20 cellular contexts compared by ENCODE assay signal in the genomic region with DNA sequence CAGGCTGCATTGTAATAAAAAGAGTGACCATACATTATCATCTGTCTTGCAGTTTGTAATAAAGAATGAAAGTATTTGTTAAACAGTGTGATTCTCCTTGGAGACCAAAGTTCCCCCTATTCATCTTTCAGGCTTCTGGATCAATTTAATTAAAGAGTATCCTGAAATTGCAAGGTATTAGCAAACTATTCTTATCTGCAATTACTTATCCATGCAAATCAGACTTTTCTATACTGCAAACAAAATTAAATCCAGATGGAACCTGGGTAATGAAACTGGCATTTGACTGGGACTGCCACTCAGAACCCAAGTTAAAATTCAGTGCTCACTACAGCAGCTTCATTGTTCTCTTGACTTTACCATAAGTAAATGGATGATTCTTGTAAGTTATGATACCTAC. TPM values are rescaled to one million over a fixed set of nuclear protein-coding genes. Genes with fewer than 3 reads are reported as not detected.
DNase-seq lines count a peak whose midpoint lies in the region; ATAC-seq and TF ChIP-seq lines count a peak whose summit lies in the region.
"Had no signal": no experiment of that assay in that cellular context is flagged by ENCODE, and none has a peak within 500 bp of the region (broad histone marks: within the 10 kb centered on the region; RNA-seq: fewer than 3 reads in every experiment).

No MANE protein-coding gene starts in this region.

- no peak for TF ChIP-seq CTCF in colonic mucosa (IDR thresholded peaks at IDR 0.05)
- TF ChIP-seq CTCF in left ventricle myocardium inferior (IDR thresholded peaks at IDR 0.05; ENCODE audit: borderline replicate concordance), result no peak

- POLR2A ChIA-PET in CD4-positive, alpha-beta memory T cell (lab: Charles Lee; ENCODE audit: partially characterized antibody), result interaction anchor here (1.1 to 1.6 kb wide), 3 partner anchors 11 to 51 kb away, joined by 3 to 7 read pairs (median 3); partner anchors contain the start of gene JAK1

- peak overlapping the region in 6 of 8 donors; percentile 47 to 67 (median 56) for H3K4me3 Mint-ChIP-seq in CD4-positive, alpha-beta memory T cell
- no peak overlapping the region for H3K4me3 Mint-ChIP-seq in natural killer cell treated with Interleukin-12 subunit alpha and Interleukin-12 subunit beta and Interleukin-15 and Interleukin-18, amount 100 ng/mL, for 72 hours
- H3K4me3 Mint-ChIP-seq: CD14-positive monocyte had no signal

- DNase-seq in CD4-positive, alpha-beta memory T cell, result no peak
- DNase-seq in NCI-H1048 (lab: John Stamatoyannopoulos, UW) (peak; percentile 62), colonic mucosa (no peak), left ventricle myocardium inferior (no peak)
- DNase-seq in natural killer cell treated with Interleukin-12 subunit alpha and Interleukin-12 subunit beta and Interleukin-15 and Interleukin-18, amount 100 ng/mL, for 72 hours (ENCODE audit: low spot score), result no peak
- no peak for DNase-seq in activated CD4-positive, alpha-beta T cell treated with anti-CD3 and anti-CD28 coated beads for 1 hour
- DNase-seq: AML-193, GOT3, KBM-7, MV-4-11, NCI-H1436, NCI-H2029, NCI-H2171, Peyer's patch, T-helper 1 cell had no signal

- no peaks in the 10 kb centered on the region for H3K36me3 ChIP-seq in CD4-positive, alpha-beta memory T cell (ENCODE audit: insufficient read depth, low read length)
- no peaks in the 10 kb centered on the region for H3K36me3 ChIP-seq in colonic mucosa
- peaks cover 3% of the 10 kb centered on the region for H3K36me3 ChIP-seq in left ventricle myocardium inferior
- H3K36me3 ChIP-seq: Peyer's patch, SJSA1 had no signal

- no peak overlapping the region for H3K4me3 ChIP-seq in CD4-positive, alpha-beta memory T cell (ENCODE audit: low read length in 2 of 2)
- no peak overlapping the region for H3K4me3 ChIP-seq in colonic mucosa
- H3K4me3 ChIP-seq in left ventricle myocardium inferior, result no peak overlapping the region
- H3K4me3 ChIP-seq: Peyer's patch, SJSA1 had no signal

- CTCF ChIA-PET in CD4-positive, alpha-beta memory T cell (lab: Charles Lee; ENCODE audit: partially characterized antibody), result no interaction called here

- peak overlapping the region in 3 of 7 donors; percentile 17 to 78 (median 43) for H3K27ac Mint-ChIP-seq in CD4-positive, alpha-beta memory T cell
- peak overlapping the region; percentile 13 to 52 for H3K27ac Mint-ChIP-seq in natural killer cell treated with Interleukin-12 subunit alpha and Interleukin-12 subunit beta and Interleukin-15 and Interleukin-18, amount 100 ng/mL, for 72 hours
- H3K27ac Mint-ChIP-seq: CD14-positive monocyte had no signal

- intact Hi-C loops in CD4-positive, alpha-beta memory T cell (cut with micrococcal nuclease), result no loop called here
- intact Hi-C loops in colonic mucosa (cut with DNase I), result no loop called here
- intact Hi-C loops in left ventricle myocardium inferior (cut with micrococcal nuclease), result no loop called here

- no peak overlapping the region for H3K27ac ChIP-seq in CD4-positive, alpha-beta memory T cell (ENCODE audit: low read depth, low read length)
- H3K27ac ChIP-seq in colonic mucosa (no peak overlapping the region), left ventricle myocardium inferior (replicated peaks) (no peak overlapping the region)
- H3K27ac ChIP-seq: Peyer's patch, SJSA1 had no signal

- H3K9me3 Mint-ChIP-seq in CD4-positive, alpha-beta memory T cell, result peaks cover 0 to 6% (median under 1%) of the 10 kb centered on the region in 8 donors
- H3K9me3 Mint-ChIP-seq in natural killer cell treated with Interleukin-12 subunit alpha and Interleukin-12 subunit beta and Interleukin-15 and Interleukin-18, amount 100 ng/mL, for 72 hours, result peaks cover 3% of the 10 kb centered on the region

- H3K27me3 ChIP-seq in CD4-positive, alpha-beta memory T cell (ENCODE audit: insufficient read depth, low read length), result no peaks in the 10 kb centered on the region
- H3K27me3 ChIP-seq in colonic mucosa, result no peaks in the 10 kb centered on the region
- H3K27me3 ChIP-seq in left ventricle myocardium inferior (ENCODE audit: low read depth), result no peaks in the 10 kb centered on the region
- H3K27me3 ChIP-seq: Peyer's patch, SJSA1 had no signal

- no peaks in the 10 kb centered on the region for H3K9me3 ChIP-seq in CD4-positive, alpha-beta memory T cell (ENCODE audit: control insufficient read depth in 1 of 2, low read length in 2 of 2)
- H3K9me3 ChIP-seq in colonic mucosa, result no peaks in the 10 kb centered on the region
- H3K9me3 ChIP-seq in left ventricle myocardium inferior (replicated peaks), result no peaks in the 10 kb centered on the region
- H3K9me3 ChIP-seq: Peyer's patch, SJSA1 had no signal

- no peak for ATAC-seq in SK-N-SH treated with all-trans-retinoic acid at 6 μM for 48 hours
- ATAC-seq in natural killer cell treated with Interleukin-12 subunit alpha and Interleukin-12 subunit beta and Interleukin-15 and Interleukin-18, amount 100 ng/mL, for 72 hours, result no peak
- ATAC-seq: HCT116, HepG2 had no signal

- H3K4me1 ChIP-seq in CD4-positive, alpha-beta memory T cell (ENCODE audit: insufficient read depth, low read length), result peaks cover 71% of the 10 kb centered on the region
- H3K4me1 ChIP-seq in colonic mucosa (peaks cover 6% of the 10 kb centered on the region), left ventricle myocardium inferior (peaks cover 72% of the 10 kb centered on the region)

- H3K4me1 Mint-ChIP-seq in CD4-positive, alpha-beta memory T cell, result peaks cover 77 to 94% (median 85%) of the 10 kb centered on the region in 4 donors
- peaks cover 85 to 89% of the 10 kb centered on the region in 2 donors for H3K4me1 Mint-ChIP-seq in natural killer cell treated with Interleukin-12 subunit alpha and Interleukin-12 subunit beta and Interleukin-15 and Interleukin-18, amount 100 ng/mL, for 72 hours (ENCODE audit: low read depth in 2 of 2)

- H3K36me3 Mint-ChIP-seq in CD4-positive, alpha-beta memory T cell, result peaks cover 32 to 38% of the 10 kb centered on the region in 2 donors
- peaks cover 12% of the 10 kb centered on the region for H3K36me3 Mint-ChIP-seq in natural killer cell treated with Interleukin-12 subunit alpha and Interleukin-12 subunit beta and Interleukin-15 and Interleukin-18, amount 100 ng/mL, for 72 hours

- no peaks in the 10 kb centered on the region for H3K27me3 Mint-ChIP-seq in CD4-positive, alpha-beta memory T cell
- no peaks in the 10 kb centered on the region for H3K27me3 Mint-ChIP-seq in natural killer cell treated with Interleukin-12 subunit alpha and Interleukin-12 subunit beta and Interleukin-15 and Interleukin-18, amount 100 ng/mL, for 72 hours

- H3K9ac ChIP-seq in colonic mucosa (ENCODE audit: low read depth in 2 of 2, low read length in 2 of 2), result no peak overlapping the region

TF ChIP-seq in SK-N-SH treated with all-trans-retinoic acid at 6 μM for 48 hours, 23 proteins besides CTCF, POLR2A, EP300 and RAD21 (continues in another document):
- TF ChIP-seq SNAI2 (CRISPR knock-in tag; IDR thresholded peaks at IDR 0.05) (no peak), PPARA (CRISPR knock-in tag; IDR thresholded peaks at IDR 0.05; ENCODE audit: borderline replicate concordance) (no peak), TCF4 (CRISPR knock-in tag; IDR thresholded peaks at IDR 0.05; ENCODE audit: borderline replicate concordance) (peak; percentile 77; the same call in 1 of the 2 replicates), ZNF70 (CRISPR knock-in tag; IDR thresholded peaks at IDR 0.05) (no peak), ISL1 (CRISPR knock-in tag; IDR thresholded peaks at IDR 0.05) (peak; percentile 54; the same call in 1 of the 2 replicates), RARB (CRISPR knock-in tag; IDR thresholded peaks at IDR 0.05) (no peak), ZFP3 (CRISPR knock-in tag; IDR thresholded peaks at IDR 0.05) (no peak), GLIS3 (CRISPR knock-in tag; IDR thresholded peaks at IDR 0.05) (no peak), TOX (CRISPR knock-in tag; IDR thresholded peaks at IDR 0.05; ENCODE audit: borderline replicate concordance) (no peak)
- TF ChIP-seq, protein P1, sequence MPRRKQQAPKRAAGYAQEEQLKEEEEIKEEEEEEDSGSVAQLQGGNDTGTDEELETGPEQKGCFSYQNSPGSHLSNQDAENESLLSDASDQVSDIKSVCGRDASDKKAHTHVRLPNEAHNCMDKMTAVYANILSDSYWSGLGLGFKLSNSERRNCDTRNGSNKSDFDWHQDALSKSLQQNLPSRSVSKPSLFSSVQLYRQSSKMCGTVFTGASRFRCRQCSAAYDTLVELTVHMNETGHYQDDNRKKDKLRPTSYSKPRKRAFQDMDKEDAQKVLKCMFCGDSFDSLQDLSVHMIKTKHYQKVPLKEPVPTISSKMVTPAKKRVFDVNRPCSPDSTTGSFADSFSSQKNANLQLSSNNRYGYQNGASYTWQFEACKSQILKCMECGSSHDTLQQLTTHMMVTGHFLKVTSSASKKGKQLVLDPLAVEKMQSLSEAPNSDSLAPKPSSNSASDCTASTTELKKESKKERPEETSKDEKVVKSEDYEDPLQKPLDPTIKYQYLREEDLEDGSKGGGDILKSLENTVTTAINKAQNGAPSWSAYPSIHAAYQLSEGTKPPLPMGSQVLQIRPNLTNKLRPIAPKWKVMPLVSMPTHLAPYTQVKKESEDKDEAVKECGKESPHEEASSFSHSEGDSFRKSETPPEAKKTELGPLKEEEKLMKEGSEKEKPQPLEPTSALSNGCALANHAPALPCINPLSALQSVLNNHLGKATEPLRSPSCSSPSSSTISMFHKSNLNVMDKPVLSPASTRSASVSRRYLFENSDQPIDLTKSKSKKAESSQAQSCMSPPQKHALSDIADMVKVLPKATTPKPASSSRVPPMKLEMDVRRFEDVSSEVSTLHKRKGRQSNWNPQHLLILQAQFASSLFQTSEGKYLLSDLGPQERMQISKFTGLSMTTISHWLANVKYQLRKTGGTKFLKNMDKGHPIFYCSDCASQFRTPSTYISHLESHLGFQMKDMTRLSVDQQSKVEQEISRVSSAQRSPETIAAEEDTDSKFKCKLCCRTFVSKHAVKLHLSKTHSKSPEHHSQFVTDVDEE (CRISPR knock-in tag; IDR thresholded peaks at IDR 0.05), result peak; percentile 13; the same call in 1 of the 2 replicates

RNA-seq across cellular contexts. Expression of gene JAK1, which starts 37.1 kb away (rescaled TPM):
- 100 to 1,000 TPM; 370 to 372 TPM for total RNA-seq in CD4-positive, alpha-beta memory T cell
- 100 to 1,000 TPM; 163 to 258 TPM for polyA plus RNA-seq in CD4-positive, alpha-beta memory T cell
- 100 to 1,000 TPM; 132 to 198 TPM for total RNA-seq in natural killer cell treated with Interleukin-12 subunit alpha and Interleukin-12 subunit beta and Interleukin-15 and Interleukin-18, amount 100 ng/mL, for 72 hours
- total RNA-seq in colonic mucosa (100 to 1,000 TPM in 1 of 2 donors, 10 to 100 TPM in 1; 73.2 to 101 TPM), left ventricle myocardium inferior (106 TPM)
